Comparison of ENCODE assay signal across 24 cellular contexts in the genomic region with DNA sequence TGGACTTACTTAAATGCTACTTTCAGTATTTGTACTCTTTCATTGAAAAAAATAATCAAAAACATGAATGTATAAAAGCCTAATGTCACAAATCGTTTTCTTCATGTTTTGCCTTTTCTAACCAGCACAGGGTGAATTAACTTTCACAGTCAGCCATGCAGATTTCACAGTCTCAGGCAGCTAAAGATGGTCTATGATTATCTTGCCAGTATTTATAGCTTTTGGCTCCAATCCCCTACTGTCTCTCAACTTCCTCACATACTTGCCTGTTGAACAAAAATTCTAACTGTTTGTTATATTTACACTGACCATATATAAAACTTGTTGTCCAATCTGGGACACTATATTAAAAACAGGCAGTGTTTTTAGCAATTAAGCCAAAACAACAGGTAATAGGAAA.
"Had no signal": no experiment of that assay in that cellular context is flagged by ENCODE, and none has a peak within 500 bp of the region (broad histone marks: within the 10 kb centered on the region; RNA-seq: fewer than 3 reads in every experiment).

No MANE protein-coding gene starts in this region.

- H3K27me3 ChIP-seq: adrenal gland, ascending aorta, brain microvascular endothelial cell, dorsolateral prefrontal cortex, esophagus squamous epithelium, gastroesophageal sphincter, ovary, right lobe of liver, stomach, suprapubic skin, tibial nerve had no signal

- ATAC-seq: activated naive CD4-positive, alpha-beta T cell treated with anti-CD3 and anti-CD28 coated beads, Interleukin-2, amount 50 U/mL, for 72 hours; activated T-helper 17 cell treated with anti-CD3 and anti-CD28 coated beads, Interleukin-2, amount 50 U/mL, for 72 hours; effector memory CD8-positive, alpha-beta T cell; gastroesophageal sphincter; natural killer cell; psoas muscle; right lobe of liver; stimulated activated memory B cell treated with anti-CD40 and anti-IgM and Interleukin-4, amounts not matched to agents 10 μg/mL and 1 μg/mL and 100 μg/mL, for 72 hours; WTC11 had no signal

- H3K27ac ChIP-seq: adrenal gland, ascending aorta, brain microvascular endothelial cell, dorsolateral prefrontal cortex, esophagus squamous epithelium, gastroesophageal sphincter, ovary, psoas muscle, right lobe of liver, stomach, suprapubic skin, tibial nerve had no signal

- H3K4me3 ChIP-seq: adrenal gland, ascending aorta, dorsolateral prefrontal cortex, esophagus squamous epithelium, gastroesophageal sphincter, lung, ovary, psoas muscle, right lobe of liver, stomach, suprapubic skin, tibial nerve had no signal

- H3K4me3 Mint-ChIP-seq: activated T-cell treated with anti-CD3 and anti-CD28 coated beads, Interleukin-2, amount 50 U/mL, for 24 hours; activated T-helper 17 cell treated with anti-CD3 and anti-CD28 coated beads, Interleukin-2, amount 50 U/mL, for 72 hours; effector memory CD8-positive, alpha-beta T cell; natural killer cell; stimulated activated memory B cell treated with anti-CD40 and anti-IgM and Interleukin-4, amounts not matched to agents 10 μg/mL and 1 μg/mL and 100 μg/mL, for 72 hours; WTC11 had no signal

- H3K4me1 ChIP-seq: adrenal gland, ascending aorta, gastroesophageal sphincter, psoas muscle, right lobe of liver, tibial nerve had no signal

- H3K27ac Mint-ChIP-seq: activated naive CD4-positive, alpha-beta T cell treated with anti-CD3 and anti-CD28 coated beads, Interleukin-2, amount 50 U/mL, for 72 hours; activated T-cell treated with anti-CD3 and anti-CD28 coated beads, Interleukin-2, amount 50 U/mL, for 24 hours; activated T-helper 17 cell treated with anti-CD3 and anti-CD28 coated beads, Interleukin-2, amount 50 U/mL, for 72 hours; effector memory CD8-positive, alpha-beta T cell; natural killer cell; stimulated activated memory B cell treated with anti-CD40 and anti-IgM and Interleukin-4, amounts not matched to agents 10 μg/mL and 1 μg/mL and 100 μg/mL, for 72 hours; WTC11 had no signal

- H3K9me3 ChIP-seq: adrenal gland, ascending aorta, esophagus squamous epithelium, gastroesophageal sphincter, ovary, psoas muscle, right lobe of liver, stomach, suprapubic skin, tibial nerve had no signal

- H3K36me3 ChIP-seq: adrenal gland, ascending aorta, brain microvascular endothelial cell, esophagus squamous epithelium, gastroesophageal sphincter, ovary, right lobe of liver, suprapubic skin had no signal

- H3K9me3 Mint-ChIP-seq: activated naive CD4-positive, alpha-beta T cell treated with anti-CD3 and anti-CD28 coated beads, Interleukin-2, amount 50 U/mL, for 72 hours; activated T-cell treated with anti-CD3 and anti-CD28 coated beads, Interleukin-2, amount 50 U/mL, for 24 hours; activated T-helper 17 cell treated with anti-CD3 and anti-CD28 coated beads, Interleukin-2, amount 50 U/mL, for 72 hours; effector memory CD8-positive, alpha-beta T cell; natural killer cell; stimulated activated memory B cell treated with anti-CD40 and anti-IgM and Interleukin-4, amounts not matched to agents 10 μg/mL and 1 μg/mL and 100 μg/mL, for 72 hours; WTC11 had no signal

- H3K4me1 Mint-ChIP-seq: activated T-helper 17 cell treated with anti-CD3 and anti-CD28 coated beads, Interleukin-2, amount 50 U/mL, for 72 hours; stimulated activated memory B cell treated with anti-CD40 and anti-IgM and Interleukin-4, amounts not matched to agents 10 μg/mL and 1 μg/mL and 100 μg/mL, for 72 hours had no signal

- H3K27me3 Mint-ChIP-seq: activated T-helper 17 cell treated with anti-CD3 and anti-CD28 coated beads, Interleukin-2, amount 50 U/mL, for 72 hours; stimulated activated memory B cell treated with anti-CD40 and anti-IgM and Interleukin-4, amounts not matched to agents 10 μg/mL and 1 μg/mL and 100 μg/mL, for 72 hours had no signal

- H3K36me3 Mint-ChIP-seq: activated naive CD4-positive, alpha-beta T cell treated with anti-CD3 and anti-CD28 coated beads, Interleukin-2, amount 50 U/mL, for 72 hours; natural killer cell; stimulated activated memory B cell treated with anti-CD40 and anti-IgM and Interleukin-4, amounts not matched to agents 10 μg/mL and 1 μg/mL and 100 μg/mL, for 72 hours; WTC11 had no signal

- DNase-seq: activated T-cell treated with anti-CD3 and anti-CD28 coated beads, Interleukin-2, amount 50 U/mL, for 24 hours; adrenal gland; brain microvascular endothelial cell; central memory CD4-positive, alpha-beta T cell; dorsolateral prefrontal cortex; effector memory CD8-positive, alpha-beta T cell; esophagus squamous epithelium; head of caudate nucleus; natural killer cell; ovary; psoas muscle; right lobe of liver; small intestine; stomach; T1000 had no signal
